Comparison of ENCODE assay signal across 9 cellular contexts in genomic region chr12:18383203-18383602, GRCh38.
DNase-seq lines count a peak whose midpoint lies in the region; ATAC-seq and TF ChIP-seq lines count a peak whose summit lies in the region.
"Had no signal": no experiment of that assay in that cellular context is flagged by ENCODE, and none has a peak within 500 bp of the region (broad histone marks: within the 10 kb centered on the region; RNA-seq: fewer than 3 reads in every experiment).

No MANE protein-coding gene starts in this region.

- H3K36me3 Mint-ChIP-seq in endodermal cell (ENCODE audit: low read depth) (no peaks in the 10 kb centered on the region), natural killer cell (no peaks in the 10 kb centered on the region)
- H3K36me3 Mint-ChIP-seq in naive thymus-derived CD4-positive, alpha-beta T cell, result no peaks in the 10 kb centered on the region

- no peak overlapping the region for H3K18ac ChIP-seq in mesendoderm (ENCODE audit: low read length)

- POLR2A ChIA-PET in naive thymus-derived CD4-positive, alpha-beta T cell (lab: Charles Lee), result no interaction called here

- no peaks in the 10 kb centered on the region for H3K36me3 ChIP-seq in endodermal cell (ENCODE audit: control insufficient read depth, insufficient read depth, low read length)
- no peaks in the 10 kb centered on the region for H3K36me3 ChIP-seq in mesendoderm (ENCODE audit: control insufficient read depth, insufficient read depth, low read length)
- H3K36me3 ChIP-seq in naive thymus-derived CD4-positive, alpha-beta T cell (ENCODE audit: control insufficient read depth in 2 of 3, insufficient read depth in 3 of 3, low read length in 3 of 3), result no peaks in the 10 kb centered on the region

- WGBS in endodermal cell (ENCODE audit: insufficient coverage in 1 of 2, insufficient read length in 1 of 2), 2 experiments, result 52 to 72% methylated on average over 2 to 4 of the region's 4 CpGs
- no CpG with 5 or more reads among the region's 4 CpGs for WGBS in mesendoderm (ENCODE audit: extremely low coverage, insufficient coverage, low lambda C conversion rate)

- ATAC-seq in GM21447 (IDR thresholded peaks at IDR 0.05; ENCODE audit: unreplicated experiment) (no peak), natural killer cell (no peak)
- ATAC-seq in naive thymus-derived CD4-positive, alpha-beta T cell, result no peak

- H3K4me3 ChIP-seq in endodermal cell (ENCODE audit: low read length) (no peak overlapping the region), mesendoderm (ENCODE audit: low read length) (no peak overlapping the region)
- no peak overlapping the region for H3K4me3 ChIP-seq in naive thymus-derived CD4-positive, alpha-beta T cell (ENCODE audit: low read length)

- no peak overlapping the region for H3K56ac ChIP-seq in mesendoderm (ENCODE audit: low read length)

- no peak overlapping the region for H4K5ac ChIP-seq in mesendoderm (ENCODE audit: low read length)

- no peak overlapping the region for H2BK120ac ChIP-seq in mesendoderm (ENCODE audit: low read depth, low read length)

- H3K27ac ChIP-seq in endodermal cell (ENCODE audit: low read depth, low read length) (no peak overlapping the region), mesendoderm (ENCODE audit: low read depth, low read length) (no peak overlapping the region)
- no peak overlapping the region for H3K27ac ChIP-seq in naive thymus-derived CD4-positive, alpha-beta T cell (ENCODE audit: low read depth, low read length)

- H3K27me3 Mint-ChIP-seq in endodermal cell (ENCODE audit: insufficient read depth), result no peaks in the 10 kb centered on the region
- H3K27me3 Mint-ChIP-seq in natural killer cell (ENCODE audit: low read depth in 2 of 2), result no peaks in the 10 kb centered on the region
- no peaks in the 10 kb centered on the region for H3K27me3 Mint-ChIP-seq in naive thymus-derived CD4-positive, alpha-beta T cell

- no peak overlapping the region for H2BK5ac ChIP-seq in mesendoderm (ENCODE audit: low read length)

- peak; percentile 65 for DNase-seq in AG20443 (ENCODE audit: low spot score)
- peak; percentile 87 for DNase-seq in NCI-H226
- no peak for DNase-seq in endodermal cell
- DNase-seq in mesendoderm, result peak; percentile 65
- no peak for DNase-seq in posterior vena cava (ENCODE audit: low spot score)
- DNase-seq in natural killer cell, result no peak
- no peak for DNase-seq in naive thymus-derived CD4-positive, alpha-beta T cell
- DNase-seq: NCI-H345 had no signal

- CTCF ChIA-PET in naive thymus-derived CD4-positive, alpha-beta T cell (lab: Charles Lee), result no interaction called here

- H3K4me2 ChIP-seq in mesendoderm (ENCODE audit: low read length), result no peak overlapping the region

- H3K27me3 ChIP-seq in endodermal cell (ENCODE audit: control insufficient read depth, insufficient read depth, low read length, poor library complexity, severe bottlenecking) (no peaks in the 10 kb centered on the region), mesendoderm (ENCODE audit: insufficient read depth, low read length, poor library complexity) (no peaks in the 10 kb centered on the region)
- H3K27me3 ChIP-seq in naive thymus-derived CD4-positive, alpha-beta T cell (ENCODE audit: control insufficient read depth in 2 of 2, insufficient read depth in 2 of 2, low read length in 2 of 2), result no peaks in the 10 kb centered on the region

- no peaks in the 10 kb centered on the region for H3K79me2 ChIP-seq in mesendoderm (ENCODE audit: control insufficient read depth, insufficient read depth, low read length)

- H3K23ac ChIP-seq in mesendoderm (ENCODE audit: low read length), result no peak overlapping the region

- H3K4me3 Mint-ChIP-seq in endodermal cell, result no peak overlapping the region
- no peak overlapping the region for H3K4me3 Mint-ChIP-seq in natural killer cell
- H3K4me3 Mint-ChIP-seq in naive thymus-derived CD4-positive, alpha-beta T cell, result no peak overlapping the region

- peaks cover 6% of the 10 kb centered on the region for H3K9me3 Mint-ChIP-seq in endodermal cell
- H3K9me3 Mint-ChIP-seq in natural killer cell, result peaks cover 21 to 24% of the 10 kb centered on the region in 2 donors
- peaks cover 0 to 40% (median 17%) of the 10 kb centered on the region in 11 donors for H3K9me3 Mint-ChIP-seq in naive thymus-derived CD4-positive, alpha-beta T cell

- intact Hi-C loops in posterior vena cava (cut with DNase I) (no loop called here), natural killer cell (cut with micrococcal nuclease) (no loop called here)
- intact Hi-C loops in naive thymus-derived CD4-positive, alpha-beta T cell (cut with micrococcal nuclease), result no loop called here

- H3K4me1 ChIP-seq in endodermal cell (ENCODE audit: control insufficient read depth, insufficient read depth, low read length), result peaks cover 6% of the 10 kb centered on the region
- H3K4me1 ChIP-seq in mesendoderm (ENCODE audit: control insufficient read depth, low read depth, low read length), result no peaks in the 10 kb centered on the region
- no peaks in the 10 kb centered on the region for H3K4me1 ChIP-seq in naive thymus-derived CD4-positive, alpha-beta T cell (ENCODE audit: control insufficient read depth in 2 of 2, insufficient read depth in 2 of 2, low read length in 2 of 2)

- no peak overlapping the region for H2BK15ac ChIP-seq in mesendoderm (replicated peaks; ENCODE audit: low read depth)

- no peak overlapping the region for H3K4ac ChIP-seq in mesendoderm (ENCODE audit: low read depth, low read length)

- H3K9me3 ChIP-seq in endodermal cell (ENCODE audit: control insufficient read depth, low read length), result no peaks in the 10 kb centered on the region
- H3K9me3 ChIP-seq in naive thymus-derived CD4-positive, alpha-beta T cell (ENCODE audit: control insufficient read depth in 2 of 3, low read length in 3 of 3), result no peaks in the 10 kb centered on the region

- TF ChIP-seq CTCF in endodermal cell (conservative IDR thresholded peaks at IDR 0.05), result no peak
- no peak for TF ChIP-seq CTCF in natural killer cell (IDR thresholded peaks at IDR 0.05)

- H3K4me1 Mint-ChIP-seq in endodermal cell (peaks cover 10% of the 10 kb centered on the region), natural killer cell (no peaks in the 10 kb centered on the region)
- H3K4me1 Mint-ChIP-seq in naive thymus-derived CD4-positive, alpha-beta T cell, result peaks cover 0 to 2% (median 0%) of the 10 kb centered on the region in 7 donors

- H3K27ac Mint-ChIP-seq in endodermal cell (peak overlapping the region; percentile 5), natural killer cell (no peak overlapping the region)
- H3K27ac Mint-ChIP-seq in naive thymus-derived CD4-positive, alpha-beta T cell, result no peak overlapping the region

- no peak overlapping the region for H2AK5ac ChIP-seq in mesendoderm (ENCODE audit: low read length)

- H3K79me1 ChIP-seq in mesendoderm (ENCODE audit: low read length), result no peaks in the 10 kb centered on the region

- H3K9ac ChIP-seq in endodermal cell (ENCODE audit: extremely low read depth, low read length, poor library complexity, severe bottlenecking) (no peak overlapping the region), mesendoderm (ENCODE audit: low read length) (no peak overlapping the region)

- no peak overlapping the region for H4K8ac ChIP-seq in mesendoderm (ENCODE audit: low read depth, low read length)

Comparison
In these comparisons a context has a peak if more than half of its experiments do, and no peak if none do; other contexts are left out.
1. DNase-seq: peak in AG20443 (single experiment), NCI-H226 (single experiment) and mesendoderm (single experiment); none in endodermal cell (single experiment), posterior vena cava (single experiment), natural killer cell (single experiment) and naive thymus-derived CD4-positive, alpha-beta T cell (0 of 9).